Comparison of ENCODE assay signal across 12 cellular contexts in the genomic region with DNA sequence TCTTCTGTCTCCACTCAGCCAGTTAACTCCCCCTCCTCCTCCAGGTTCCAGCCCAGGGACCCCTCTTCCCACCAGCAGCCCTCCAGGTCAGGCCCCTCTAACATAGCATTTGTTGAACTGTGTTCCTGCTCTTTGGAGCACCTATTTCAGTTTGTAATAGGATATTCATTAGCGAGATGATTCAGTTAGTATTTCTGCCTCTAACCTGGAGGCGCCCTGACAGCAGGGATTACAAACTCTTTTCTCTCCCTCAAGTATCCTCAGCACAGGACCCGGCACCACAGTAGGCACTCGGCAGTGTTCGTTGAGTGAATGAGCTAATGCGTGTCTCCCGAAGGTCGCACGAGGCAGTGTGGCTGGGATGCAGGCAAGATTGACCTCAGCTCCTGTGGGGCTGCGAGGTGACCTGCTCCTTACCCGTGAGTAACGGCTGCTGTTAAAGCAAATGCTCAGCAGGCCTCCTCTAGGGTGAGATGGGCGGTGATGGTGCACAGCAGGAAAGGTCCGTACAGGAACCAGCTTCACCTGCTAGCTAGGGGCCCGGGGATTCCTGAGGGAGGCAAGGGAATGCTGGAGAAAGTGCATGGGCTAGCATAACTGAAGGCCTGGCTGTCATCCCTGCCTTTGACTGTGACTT.
"Had no signal": no experiment of that assay in that cellular context is flagged by ENCODE, and none has a peak within 500 bp of the region (broad histone marks: within the 10 kb centered on the region; RNA-seq: fewer than 3 reads in every experiment).

No MANE protein-coding gene starts in this region.

- FAIRE-seq: islet of Langerhans had no signal

- H3K27me3 ChIP-seq: neural progenitor cell, tibial artery had no signal

- H3K27ac ChIP-seq: neural progenitor cell, parathyroid adenoma, tibial artery had no signal

- H3K4me1 ChIP-seq: parathyroid adenoma, tibial artery had no signal

- H3K9me3 ChIP-seq: left ventricle myocardium inferior, tibial artery had no signal

- H3K36me3 ChIP-seq: neural progenitor cell had no signal

- H3K79me2 ChIP-seq: parathyroid adenoma had no signal

- H3K9ac ChIP-seq: neural progenitor cell, parathyroid adenoma had no signal

- ATAC-seq: effector memory CD8-positive, alpha-beta T cell; stimulated activated effector memory CD8-positive, alpha-beta T cell treated with anti-CD3 and anti-CD28 coated beads, Interleukin-12 subunit alpha, Interleukin-12 subunit beta, amount 100 ng/mL, for 72 hours had no signal

- H2AFZ ChIP-seq: neural progenitor cell, parathyroid adenoma had no signal

- H3K9me3 Mint-ChIP-seq: activated CD4-positive, alpha-beta memory T cell treated with anti-CD3 and anti-CD28 coated beads for 36 hours; central memory CD8-positive, alpha-beta T cell; effector memory CD8-positive, alpha-beta T cell; memory B cell; neural progenitor cell; stimulated activated effector memory CD8-positive, alpha-beta T cell treated with anti-CD3 and anti-CD28 coated beads, Interleukin-12 subunit alpha, Interleukin-12 subunit beta, amount 100 ng/mL, for 72 hours had no signal

- DNase-seq: activated CD4-positive, alpha-beta memory T cell treated with anti-CD3 and anti-CD28 coated beads for 36 hours; activated CD4-positive, alpha-beta T cell treated with anti-CD3 and anti-CD28 coated beads for 1 hour; effector memory CD8-positive, alpha-beta T cell; left ventricle myocardium inferior; tibial artery had no signal

- H3K36me3 Mint-ChIP-seq: neural progenitor cell had no signal

- H3K27ac Mint-ChIP-seq: activated CD4-positive, alpha-beta memory T cell treated with anti-CD3 and anti-CD28 coated beads for 36 hours; effector memory CD8-positive, alpha-beta T cell; memory B cell; neural progenitor cell; stimulated activated effector memory CD8-positive, alpha-beta T cell treated with anti-CD3 and anti-CD28 coated beads, Interleukin-12 subunit alpha, Interleukin-12 subunit beta, amount 100 ng/mL, for 72 hours had no signal

- H3K4me3 ChIP-seq: left ventricle myocardium inferior, neural progenitor cell, smooth muscle cell, tibial artery had no signal

- H3K4me2 ChIP-seq: neural progenitor cell, smooth muscle cell had no signal
